ENCODE assay signal across 16 cellular contexts in the genomic region with DNA sequence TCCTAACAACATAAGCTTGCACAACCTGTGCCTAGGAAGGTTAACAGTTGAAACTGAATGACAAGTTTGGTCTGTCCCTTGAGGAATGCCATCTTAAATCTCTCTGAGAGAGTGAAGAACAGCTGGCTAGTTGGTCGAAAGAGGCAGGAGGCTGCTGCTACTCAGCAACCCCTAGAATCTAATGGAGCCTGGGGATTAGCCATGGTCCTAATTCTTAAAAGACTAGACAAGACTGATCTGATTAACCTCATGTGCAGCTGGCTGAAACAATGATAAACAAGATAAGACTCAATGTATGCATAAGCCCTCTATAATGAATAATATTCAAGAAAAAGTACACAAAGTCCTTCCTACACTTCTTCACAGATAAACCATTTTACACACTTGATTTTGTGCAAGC.
DNase-seq lines count a peak whose midpoint lies in the region; ATAC-seq and TF ChIP-seq lines count a peak whose summit lies in the region.
"Had no signal": no experiment of that assay in that cellular context is flagged by ENCODE, and none has a peak within 500 bp of the region (broad histone marks: within the 10 kb centered on the region; RNA-seq: fewer than 3 reads in every experiment).

No MANE protein-coding gene starts in this region.

- intact Hi-C loops in esophagus muscularis mucosa (cut with DNase I) = loop anchor here (5.0 kb wide), 1 partner anchor 206 kb away; no protein-coding TSS in a partner anchor
- intact Hi-C loops in naive thymus-derived CD4-positive, alpha-beta T cell (cut with micrococcal nuclease) = no loop called here

- TF ChIP-seq CTCF in BE2C (IDR thresholded peaks at IDR 0.05; ENCODE audit: low read depth, low read length) = no peak
- TF ChIP-seq CTCF in esophagus muscularis mucosa (IDR thresholded peaks at IDR 0.05) = no peak
- TF ChIP-seq CTCF in neural progenitor cell (IDR thresholded peaks at IDR 0.05) = no peak

- H3K4me2 ChIP-seq in neural progenitor cell = no peak overlapping the region

- H3F3A ChIP-seq in neural progenitor cell (ENCODE audit: low read depth) = peaks cover 10% of the 10 kb centered on the region

- H4K20me1 ChIP-seq in neural progenitor cell (ENCODE audit: low read depth) = no peaks in the 10 kb centered on the region

- ATAC-seq in HG03108 (IDR thresholded peaks at IDR 0.05; ENCODE audit: unreplicated experiment) = no peak
- no peak for ATAC-seq in naive thymus-derived CD4-positive, alpha-beta T cell

- no peak overlapping the region for H3K27ac Mint-ChIP-seq in neural progenitor cell
- H3K27ac Mint-ChIP-seq in activated CD4-positive, alpha-beta memory T cell treated with anti-CD3 and anti-CD28 coated beads, Interleukin-2, amount 10 ng/mL, durations not matched to agents 7 days and 5 days = no peak overlapping the region
- no peak overlapping the region for H3K27ac Mint-ChIP-seq in naive thymus-derived CD4-positive, alpha-beta T cell
- H3K27ac Mint-ChIP-seq: IgD-negative memory B cell had no signal

- CTCF ChIA-PET in activated CD4-positive, alpha-beta memory T cell treated with anti-CD3 and anti-CD28 coated beads, Interleukin-2, amount 10 ng/mL, durations not matched to agents 7 days and 5 days (lab: Charles Lee) = interaction anchor here (0.9 to 5.6 kb wide), 3 partner anchors 22 to 260 kb away, joined by 3 to 23 read pairs (median 3); no protein-coding TSS in a partner anchor
- CTCF ChIA-PET in naive thymus-derived CD4-positive, alpha-beta T cell (lab: Charles Lee) = interaction anchor here (0.6 kb wide), 1 partner anchor 16 kb away, joined by 3 read pairs; no protein-coding TSS in a partner anchor

- no peak for TF ChIP-seq EP300 in esophagus muscularis mucosa (IDR thresholded peaks at IDR 0.05)

- no peak overlapping the region for H3K9ac ChIP-seq in neural progenitor cell

- H3K27me3 Mint-ChIP-seq in neural progenitor cell (ENCODE audit: insufficient read depth, low read depth) = peaks cover 2% of the 10 kb centered on the region
- H3K27me3 Mint-ChIP-seq in activated CD4-positive, alpha-beta memory T cell treated with anti-CD3 and anti-CD28 coated beads, Interleukin-2, amount 10 ng/mL, durations not matched to agents 7 days and 5 days = no peaks in the 10 kb centered on the region
- H3K27me3 Mint-ChIP-seq in naive thymus-derived CD4-positive, alpha-beta T cell = peaks cover 0 to 4% (median 0%) of the 10 kb centered on the region in 5 donors
- H3K27me3 Mint-ChIP-seq: IgD-negative memory B cell had no signal

- H3K9me3 ChIP-seq in BE2C (no peaks in the 10 kb centered on the region), esophagus muscularis mucosa (no peaks in the 10 kb centered on the region), neural progenitor cell (ENCODE audit: low read depth) (no peaks in the 10 kb centered on the region)
- no peaks in the 10 kb centered on the region for H3K9me3 ChIP-seq in naive thymus-derived CD4-positive, alpha-beta T cell (ENCODE audit: control insufficient read depth in 2 of 3, low read length in 3 of 3)

- peaks cover 31% of the 10 kb centered on the region for H3K36me3 Mint-ChIP-seq in neural progenitor cell
- no peaks in the 10 kb centered on the region for H3K36me3 Mint-ChIP-seq in activated CD4-positive, alpha-beta memory T cell treated with anti-CD3 and anti-CD28 coated beads, Interleukin-2, amount 10 ng/mL, durations not matched to agents 7 days and 5 days (ENCODE audit: low read depth)
- H3K36me3 Mint-ChIP-seq in naive thymus-derived CD4-positive, alpha-beta T cell = no peaks in the 10 kb centered on the region
- H3K36me3 Mint-ChIP-seq: IgD-negative memory B cell had no signal

- H3K36me3 ChIP-seq in BE2C (no peaks in the 10 kb centered on the region), esophagus muscularis mucosa (peaks cover 0 to 29% (median 8%) of the 10 kb centered on the region in 4 donors), neural progenitor cell (peaks cover 34% of the 10 kb centered on the region)
- H3K36me3 ChIP-seq in naive thymus-derived CD4-positive, alpha-beta T cell (ENCODE audit: control insufficient read depth in 2 of 3, insufficient read depth in 3 of 3, low read length in 3 of 3) = no peaks in the 10 kb centered on the region

- DNase-seq in BE2C = peak; percentile 34
- peak; percentile 98 for DNase-seq in NCI-H82 treated with DMSO at 0.1 percent for 48 hours (lab: John Stamatoyannopoulos, UW; ENCODE audit: unreplicated experiment)
- no peak for DNase-seq in esophagus muscularis mucosa (ENCODE audit: extremely low spot score)
- peak; percentile 62 for DNase-seq in neural progenitor cell (ENCODE audit: low spot score)
- DNase-seq in AG20443 (ENCODE audit: low spot score) = no peak
- no peak for DNase-seq in activated CD4-positive, alpha-beta memory T cell treated with anti-CD3 and anti-CD28 coated beads, Interleukin-2, amount 10 ng/mL, durations not matched to agents 7 days and 5 days
- no peak for DNase-seq in naive thymus-derived CD4-positive, alpha-beta T cell
- DNase-seq: COR-L47, DMS53, HCEC 1CT, NCI-H1417, NCI-H2029, NCI-H69 had no signal

- H3K79me2 ChIP-seq in neural progenitor cell (ENCODE audit: low read depth) = no peaks in the 10 kb centered on the region

- TF ChIP-seq POLR2A in esophagus muscularis mucosa (IDR thresholded peaks at IDR 0.05; ENCODE audit: low read depth) = no peak

- no peaks in the 10 kb centered on the region for H3K9me3 Mint-ChIP-seq in neural progenitor cell
- no peaks in the 10 kb centered on the region for H3K9me3 Mint-ChIP-seq in activated CD4-positive, alpha-beta memory T cell treated with anti-CD3 and anti-CD28 coated beads, Interleukin-2, amount 10 ng/mL, durations not matched to agents 7 days and 5 days
- H3K9me3 Mint-ChIP-seq in naive thymus-derived CD4-positive, alpha-beta T cell = no peaks in the 10 kb centered on the region
- H3K9me3 Mint-ChIP-seq: CD14-positive monocyte, IgD-negative memory B cell had no signal

- H3K27me3 ChIP-seq in BE2C = no peaks in the 10 kb centered on the region
- H3K27me3 ChIP-seq in esophagus muscularis mucosa = no peaks in the 10 kb centered on the region
- H3K27me3 ChIP-seq in neural progenitor cell = no peaks in the 10 kb centered on the region
- no peaks in the 10 kb centered on the region for H3K27me3 ChIP-seq in naive thymus-derived CD4-positive, alpha-beta T cell (ENCODE audit: control insufficient read depth in 2 of 2, insufficient read depth in 2 of 2, low read length in 2 of 2)

- POLR2A ChIA-PET in activated CD4-positive, alpha-beta memory T cell treated with anti-CD3 and anti-CD28 coated beads, Interleukin-2, amount 10 ng/mL, durations not matched to agents 7 days and 5 days (lab: Charles Lee) = no interaction called here
- POLR2A ChIA-PET in naive thymus-derived CD4-positive, alpha-beta T cell (lab: Charles Lee) = no interaction called here

- no peak overlapping the region for H2AFZ ChIP-seq in neural progenitor cell (replicated peaks)

- H3K27ac ChIP-seq in esophagus muscularis mucosa (replicated peaks in 1 of 4) (peak overlapping the region in 3 of 4 donors; percentile 33 to 58 (median 47)), neural progenitor cell (peak overlapping the region; percentile 16)
- H3K27ac ChIP-seq in naive thymus-derived CD4-positive, alpha-beta T cell (ENCODE audit: low read depth, low read length) = no peak overlapping the region

- H3K4me3 ChIP-seq in BE2C (ENCODE audit: low read depth, low read length) (no peak overlapping the region), esophagus muscularis mucosa (no peak overlapping the region), neural progenitor cell (no peak overlapping the region)
- H3K4me3 ChIP-seq in naive thymus-derived CD4-positive, alpha-beta T cell (ENCODE audit: low read length) = no peak overlapping the region

- WGBS in esophagus muscularis mucosa = 0% methylated on average over 1 of the region's 1 CpG

- H3K4me3 Mint-ChIP-seq in neural progenitor cell = no peak overlapping the region
- no peak overlapping the region for H3K4me3 Mint-ChIP-seq in activated CD4-positive, alpha-beta memory T cell treated with anti-CD3 and anti-CD28 coated beads, Interleukin-2, amount 10 ng/mL, durations not matched to agents 7 days and 5 days
- H3K4me3 Mint-ChIP-seq in naive thymus-derived CD4-positive, alpha-beta T cell = no peak overlapping the region
- H3K4me3 Mint-ChIP-seq: CD14-positive monocyte, IgD-negative memory B cell had no signal

- peaks cover 40% of the 10 kb centered on the region for H3K4me1 ChIP-seq in BE2C
- H3K4me1 ChIP-seq in esophagus muscularis mucosa = peaks cover 5 to 47% (median 28%) of the 10 kb centered on the region in 4 donors
- H3K4me1 ChIP-seq in neural progenitor cell = peaks cover 36% of the 10 kb centered on the region
- H3K4me1 ChIP-seq in naive thymus-derived CD4-positive, alpha-beta T cell (ENCODE audit: control insufficient read depth in 2 of 2, insufficient read depth in 2 of 2, low read length in 2 of 2) = no peaks in the 10 kb centered on the region

- H3K4me1 Mint-ChIP-seq in neural progenitor cell = peaks cover 43% of the 10 kb centered on the region
- no peaks in the 10 kb centered on the region for H3K4me1 Mint-ChIP-seq in activated CD4-positive, alpha-beta memory T cell treated with anti-CD3 and anti-CD28 coated beads, Interleukin-2, amount 10 ng/mL, durations not matched to agents 7 days and 5 days
- H3K4me1 Mint-ChIP-seq in naive thymus-derived CD4-positive, alpha-beta T cell = no peaks in the 10 kb centered on the region

Comparison
In these comparisons a context has a peak if more than half of its experiments do, and no peak if none do; other contexts are left out.
1. DNase-seq: peak in BE2C (single experiment), NCI-H82 treated with DMSO at 0.1 percent for 48 hours (single experiment) and neural progenitor cell (single experiment); none in esophagus muscularis mucosa (single experiment), AG20443 (single experiment), activated CD4-positive, alpha-beta memory T cell treated with anti-CD3 and anti-CD28 coated beads, Interleukin-2, amount 10 ng/mL, durations not matched to agents 7 days and 5 days (single experiment) and naive thymus-derived CD4-positive, alpha-beta T cell (0 of 9).